1 cellular context compared by ENCODE assay signal in genomic region chr17:45013021-45013997, GRCh38.
TF ChIP-seq lines count a peak whose summit lies in the region.

No MANE protein-coding gene starts in this region.

TF ChIP-seq in A549, 52 proteins besides CTCF, POLR2A, EP300 and RAD21:
- TF ChIP-seq HOXB5 (CRISPR knock-in tag; IDR thresholded peaks at IDR 0.05), result no peak
- TF ChIP-seq FOSB (CRISPR knock-in tag; IDR thresholded peaks at IDR 0.05), result no peak
- no peak for TF ChIP-seq CHD2 (IDR thresholded peaks at IDR 0.05; ENCODE audit: low read length, partially characterized antibody)
- TF ChIP-seq, protein P1, sequence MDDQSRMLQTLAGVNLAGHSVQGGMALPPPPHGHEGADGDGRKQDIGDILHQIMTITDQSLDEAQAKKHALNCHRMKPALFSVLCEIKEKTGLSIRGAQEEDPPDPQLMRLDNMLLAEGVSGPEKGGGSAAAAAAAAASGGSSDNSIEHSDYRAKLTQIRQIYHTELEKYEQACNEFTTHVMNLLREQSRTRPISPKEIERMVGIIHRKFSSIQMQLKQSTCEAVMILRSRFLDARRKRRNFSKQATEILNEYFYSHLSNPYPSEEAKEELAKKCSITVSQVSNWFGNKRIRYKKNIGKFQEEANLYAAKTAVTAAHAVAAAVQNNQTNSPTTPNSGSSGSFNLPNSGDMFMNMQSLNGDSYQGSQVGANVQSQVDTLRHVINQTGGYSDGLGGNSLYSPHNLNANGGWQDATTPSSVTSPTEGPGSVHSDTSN (IDR thresholded peaks at IDR 0.05), result no peak
- no peak for TF ChIP-seq CBX8 (IDR thresholded peaks at IDR 0.05)
- no peak for TF ChIP-seq FOSL2 (IDR thresholded peaks at IDR 0.05)
- TF ChIP-seq FOSL2 (CRISPR knock-in tag; IDR thresholded peaks at IDR 0.05), result no peak
- TF ChIP-seq HOXB13 (CRISPR knock-in tag; IDR thresholded peaks at IDR 0.05; ENCODE audit: low read depth), result no peak
- no peak for TF ChIP-seq BHLHE40 (IDR thresholded peaks at IDR 0.05; ENCODE audit: low read depth, low read length)
- TF ChIP-seq, protein P2, sequence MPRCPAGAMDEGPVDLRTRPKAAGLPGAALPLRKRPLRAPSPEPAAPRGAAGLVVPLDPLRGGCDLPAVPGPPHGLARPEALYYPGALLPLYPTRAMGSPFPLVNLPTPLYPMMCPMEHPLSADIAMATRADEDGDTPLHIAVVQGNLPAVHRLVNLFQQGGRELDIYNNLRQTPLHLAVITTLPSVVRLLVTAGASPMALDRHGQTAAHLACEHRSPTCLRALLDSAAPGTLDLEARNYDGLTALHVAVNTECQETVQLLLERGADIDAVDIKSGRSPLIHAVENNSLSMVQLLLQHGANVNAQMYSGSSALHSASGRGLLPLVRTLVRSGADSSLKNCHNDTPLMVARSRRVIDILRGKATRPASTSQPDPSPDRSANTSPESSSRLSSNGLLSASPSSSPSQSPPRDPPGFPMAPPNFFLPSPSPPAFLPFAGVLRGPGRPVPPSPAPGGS (IDR thresholded peaks at IDR 0.05), result no peak
- no peak for TF ChIP-seq ZC3H11A (IDR thresholded peaks at IDR 0.05)
- no peak for TF ChIP-seq POLR2AphosphoS2 (conservative IDR thresholded peaks at IDR 0.05; ENCODE audit: low read length)
- TF ChIP-seq RFX5 (IDR thresholded peaks at IDR 0.05), result no peak
- TF ChIP-seq, protein P3, sequence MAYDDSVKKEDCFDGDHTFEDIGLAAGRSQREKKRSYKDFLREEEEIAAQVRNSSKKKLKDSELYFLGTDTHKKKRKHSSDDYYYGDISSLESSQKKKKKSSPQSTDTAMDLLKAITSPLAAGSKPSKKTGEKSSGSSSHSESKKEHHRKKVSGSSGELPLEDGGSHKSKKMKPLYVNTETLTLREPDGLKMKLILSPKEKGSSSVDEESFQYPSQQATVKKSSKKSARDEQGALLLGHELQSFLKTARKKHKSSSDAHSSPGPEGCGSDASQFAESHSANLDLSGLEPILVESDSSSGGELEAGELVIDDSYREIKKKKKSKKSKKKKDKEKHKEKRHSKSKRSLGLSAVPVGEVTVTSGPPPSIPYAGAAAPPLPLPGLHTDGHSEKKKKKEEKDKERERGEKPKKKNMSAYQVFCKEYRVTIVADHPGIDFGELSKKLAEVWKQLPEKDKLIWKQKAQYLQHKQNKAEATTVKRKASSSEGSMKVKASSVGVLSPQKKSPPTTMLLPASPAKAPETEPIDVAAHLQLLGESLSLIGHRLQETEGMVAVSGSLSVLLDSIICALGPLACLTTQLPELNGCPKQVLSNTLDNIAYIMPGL (CRISPR knock-in tag; IDR thresholded peaks at IDR 0.05; ENCODE audit: borderline replicate concordance), result no peak
- TF ChIP-seq, protein P4, sequence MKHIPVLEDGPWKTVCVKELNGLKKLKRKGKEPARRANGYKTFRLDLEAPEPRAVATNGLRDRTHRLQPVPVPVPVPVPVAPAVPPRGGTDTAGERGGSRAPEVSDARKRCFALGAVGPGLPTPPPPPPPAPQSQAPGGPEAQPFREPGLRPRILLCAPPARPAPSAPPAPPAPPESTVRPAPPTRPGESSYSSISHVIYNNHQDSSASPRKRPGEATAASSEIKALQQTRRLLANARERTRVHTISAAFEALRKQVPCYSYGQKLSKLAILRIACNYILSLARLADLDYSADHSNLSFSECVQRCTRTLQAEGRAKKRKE (CRISPR knock-in tag; IDR thresholded peaks at IDR 0.05; ENCODE audit: low read depth), result no peak
- TF ChIP-seq ZFP36 (IDR thresholded peaks at IDR 0.05; ENCODE audit: borderline replicate concordance, partially characterized antibody), result no peak
- TF ChIP-seq MAFK (IDR thresholded peaks at IDR 0.05; ENCODE audit: partially characterized antibody), result no peak
TF ChIP-seq in A549: peak in this region for 0.
